Comparison of ENCODE assay signal across 28 cellular contexts in genomic region chr12:98864363-98864762, GRCh38.
"Had no signal": no experiment of that assay in that cellular context is flagged by ENCODE, and none has a peak within 500 bp of the region (broad histone marks: within the 10 kb centered on the region; RNA-seq: fewer than 3 reads in every experiment).

No MANE protein-coding gene starts in this region.

- H3K36me3 Mint-ChIP-seq: naive thymus-derived CD8-positive, alpha-beta T cell; stimulated activated naive B cell treated with anti-CD40 and anti-IgM and Interleukin-4, amounts not matched to agents 10 μg/mL and 1 μg/mL and 100 μg/mL, for 72 hours; type B pancreatic cell had no signal

- FAIRE-seq: pancreas had no signal

- H3K9me3 ChIP-seq: left ventricle myocardium inferior, mucosa of descending colon, pancreas, prostate gland, stomach, suprapubic skin, uterus had no signal

- H3K27ac Mint-ChIP-seq: nephron; stimulated activated naive B cell treated with anti-CD40 and anti-IgM and Interleukin-4, amounts not matched to agents 10 μg/mL and 1 μg/mL and 100 μg/mL, for 72 hours; type B pancreatic cell had no signal

- DNase-seq: islet precursor cell; left ventricle myocardium inferior; midbrain; mucosa of descending colon; naive thymus-derived CD8-positive, alpha-beta T cell; nucleus accumbens; pancreas; posterior cingulate gyrus; retina; right cardiac atrium; stimulated activated CD4-positive, alpha-beta T cell treated with anti-CD3 and anti-CD28 coated beads, Interleukin-12 subunit alpha, Interleukin-12 subunit beta, amount 100 ng/mL, for 4 hours; stimulated activated CD4-positive, alpha-beta T cell treated with anti-CD3 and anti-CD28 coated beads, Interleukin-15, amount 100 ng/mL, for 24 hours; stimulated activated CD4-positive, alpha-beta T cell treated with anti-CD3 and anti-CD28 coated beads, Interleukin-2, amount 100 ng/mL, for 24 hours; stimulated activated CD4-positive, alpha-beta T cell treated with anti-CD3 and anti-CD28 coated beads, Interleukin-4, amount 100 ng/mL, for 1 hour; stimulated activated naive B cell treated with anti-CD40 and anti-IgM and Interleukin-4, amounts not matched to agents 10 μg/mL and 1 μg/mL and 100 μg/mL, for 72 hours; stimulated activated naive CD8-positive, alpha-beta T cell treated with anti-CD3 and anti-CD28 coated beads, Interleukin-15, Interleukin-2, amounts not matched to agents 100 U/mL and 50 U/mL, for 24 hours; stomach; uterus had no signal

- H3K4me1 Mint-ChIP-seq: naive thymus-derived CD8-positive, alpha-beta T cell; nephron; stimulated activated naive B cell treated with anti-CD40 and anti-IgM and Interleukin-4, amounts not matched to agents 10 μg/mL and 1 μg/mL and 100 μg/mL, for 72 hours had no signal

- H3K36me3 ChIP-seq: left ventricle myocardium inferior, pancreas, prostate gland, stomach, suprapubic skin, tibial nerve, uterus had no signal

- H3K27ac ChIP-seq: hepatocyte, left ventricle myocardium inferior, pancreas, prostate gland, skin epidermis, stomach, suprapubic skin, tibial nerve, uterus had no signal

- H3K27me3 ChIP-seq: hepatocyte, pancreas, stomach, suprapubic skin, tibial nerve, uterus had no signal

- H3K27me3 Mint-ChIP-seq: type B pancreatic cell had no signal

- ATAC-seq: mucosa of descending colon; naive thymus-derived CD8-positive, alpha-beta T cell; pancreas; right cardiac atrium; sciatic nerve; stimulated activated naive B cell treated with anti-CD40 and anti-IgM and Interleukin-4, amounts not matched to agents 10 μg/mL and 1 μg/mL and 100 μg/mL, for 72 hours; stimulated activated naive CD8-positive, alpha-beta T cell treated with anti-CD3 and anti-CD28 coated beads, Interleukin-15, Interleukin-2, amounts not matched to agents 100 U/mL and 50 U/mL, for 24 hours had no signal

- H3K4me3 Mint-ChIP-seq: naive thymus-derived CD8-positive, alpha-beta T cell; nephron; neural crest cell; stimulated activated naive B cell treated with anti-CD40 and anti-IgM and Interleukin-4, amounts not matched to agents 10 μg/mL and 1 μg/mL and 100 μg/mL, for 72 hours; type B pancreatic cell had no signal

- H3K4me2 ChIP-seq: hepatocyte had no signal

- H3K79me2 ChIP-seq: hepatocyte had no signal

- H3K9me3 Mint-ChIP-seq: nephron, neural crest cell, type B pancreatic cell had no signal

- H3K4me3 ChIP-seq: hepatocyte, left ventricle myocardium inferior, lung, mucosa of descending colon, pancreas, prostate gland, skin epidermis, stomach, suprapubic skin, tibial nerve, uterus had no signal

- H3K4me1 ChIP-seq: left ventricle myocardium inferior, pancreas, prostate gland, stomach, suprapubic skin, tibial nerve, uterus had no signal

- H2AFZ ChIP-seq: hepatocyte had no signal
